ENCODE assay signal across 26 cellular contexts in genomic region chr2:199697469-199697868, GRCh38.
DNase-seq lines count a peak whose midpoint lies in the region; ATAC-seq, FAIRE-seq and TF ChIP-seq lines count a peak whose summit lies in the region.
"Had no signal": no experiment of that assay in that cellular context is flagged by ENCODE, and none has a peak within 500 bp of the region (broad histone marks: within the 10 kb centered on the region; RNA-seq: fewer than 3 reads in every experiment).

No MANE protein-coding gene starts in this region.

- peak; percentile 44 for FAIRE-seq in GM19239 (lab: Jason Lieb, UNC)
- FAIRE-seq: A204.1, GM12878, GM12892, GM18507 had no signal

- intact Hi-C loops in left colon (cut with DNase I, micrococcal nuclease) (no loop called here), transverse colon (cut with DNase I; ENCODE audit: low total_unique reads) (no loop called here), Right ventricle myocardium superior (cut with DNase I) (no loop called here), stomach (cut with DNase I; ENCODE audit: low total_unique reads) (no loop called here)

- DNase-seq in GM19239 (ENCODE audit: insufficient read length, low spot score), result no peak
- no peak for DNase-seq in left colon
- DNase-seq in transverse colon, result no peak
- no peak for DNase-seq in Right ventricle myocardium superior
- DNase-seq in stomach, result no peak
- no peak for DNase-seq in NCI-H2107 (lab: John Stamatoyannopoulos, UW)
- DNase-seq: 8988T; ACHN; BE2C; C1 segment of cervical spinal cord; CD4-positive, alpha-beta memory T cell; CD4-positive, CD25-positive, alpha-beta regulatory T cell; CD8-positive, alpha-beta memory T cell; COR-L47; DMS 273 treated with DMSO at 0.1 percent for 48 hours; DMS153; DMS53; DMS79; DND-41; EL; GDM1 had no signal

- peak; percentile 87 for ATAC-seq in left colon
- ATAC-seq in Right ventricle myocardium superior (ENCODE audit: poor library complexity), result no peak
- ATAC-seq: GM12878 had no signal

- no peaks in the 10 kb centered on the region for H3K36me3 ChIP-seq in transverse colon
- H3K36me3 ChIP-seq in stomach, result no peaks in the 10 kb centered on the region
- H3K36me3 ChIP-seq: BE2C, BLaER1 had no signal

- TF ChIP-seq EP300 in transverse colon (IDR thresholded peaks at IDR 0.05; ENCODE audit: low read depth) (no peak), stomach (IDR thresholded peaks at IDR 0.05) (no peak)

- TF ChIP-seq CTCF in transverse colon (IDR thresholded peaks at IDR 0.05) (no peak), stomach (IDR thresholded peaks at IDR 0.05) (no peak)

- TF ChIP-seq POLR2A in transverse colon (IDR thresholded peaks at IDR 0.05), result no peak
- no peak for TF ChIP-seq POLR2A in stomach (IDR thresholded peaks at IDR 0.05)

- no peaks in the 10 kb centered on the region for H3K9me3 ChIP-seq in transverse colon
- H3K9me3 ChIP-seq in stomach, result no peaks in the 10 kb centered on the region
- H3K9me3 ChIP-seq: BE2C, BLaER1 had no signal

- peak overlapping the region; percentile 38 to 70 (median 50) for H3K27ac ChIP-seq in transverse colon
- H3K27ac ChIP-seq in stomach, result no peak overlapping the region
- H3K27ac ChIP-seq: BLaER1 had no signal

- no peak overlapping the region for H3K4me3 ChIP-seq in transverse colon
- H3K4me3 ChIP-seq in stomach, result no peak overlapping the region
- H3K4me3 ChIP-seq: BLaER1, GM12878 had no signal

- in situ Hi-C loops in transverse colon (cut with MboI; ENCODE audit: low pct_ligation_motif_present in 1 of 4, low pct_unique_long_range_greater_than_20kb in 1 of 4, low sequenced_read_pairs in 3 of 4), result no loop called here

- H3K4me1 ChIP-seq in transverse colon, result peaks cover 0 to 14% (median 7%) of the 10 kb centered on the region in 4 donors
- H3K4me1 ChIP-seq in stomach, result no peaks in the 10 kb centered on the region
- H3K4me1 ChIP-seq: BLaER1 had no signal

- H3K27me3 ChIP-seq in transverse colon (no peaks in the 10 kb centered on the region), stomach (peaks cover 0 to 8% (median 0%) of the 10 kb centered on the region in 3 donors)
- H3K27me3 ChIP-seq: BE2C, BLaER1 had no signal

Comparison
In these comparisons a context has a peak if more than half of its experiments do, and no peak if none do; other contexts are left out.
1. H3K27ac ChIP-seq: peak in transverse colon (4 of 4); none in stomach (0 of 5).